9 cellular contexts compared by ENCODE assay signal in the genomic region with DNA sequence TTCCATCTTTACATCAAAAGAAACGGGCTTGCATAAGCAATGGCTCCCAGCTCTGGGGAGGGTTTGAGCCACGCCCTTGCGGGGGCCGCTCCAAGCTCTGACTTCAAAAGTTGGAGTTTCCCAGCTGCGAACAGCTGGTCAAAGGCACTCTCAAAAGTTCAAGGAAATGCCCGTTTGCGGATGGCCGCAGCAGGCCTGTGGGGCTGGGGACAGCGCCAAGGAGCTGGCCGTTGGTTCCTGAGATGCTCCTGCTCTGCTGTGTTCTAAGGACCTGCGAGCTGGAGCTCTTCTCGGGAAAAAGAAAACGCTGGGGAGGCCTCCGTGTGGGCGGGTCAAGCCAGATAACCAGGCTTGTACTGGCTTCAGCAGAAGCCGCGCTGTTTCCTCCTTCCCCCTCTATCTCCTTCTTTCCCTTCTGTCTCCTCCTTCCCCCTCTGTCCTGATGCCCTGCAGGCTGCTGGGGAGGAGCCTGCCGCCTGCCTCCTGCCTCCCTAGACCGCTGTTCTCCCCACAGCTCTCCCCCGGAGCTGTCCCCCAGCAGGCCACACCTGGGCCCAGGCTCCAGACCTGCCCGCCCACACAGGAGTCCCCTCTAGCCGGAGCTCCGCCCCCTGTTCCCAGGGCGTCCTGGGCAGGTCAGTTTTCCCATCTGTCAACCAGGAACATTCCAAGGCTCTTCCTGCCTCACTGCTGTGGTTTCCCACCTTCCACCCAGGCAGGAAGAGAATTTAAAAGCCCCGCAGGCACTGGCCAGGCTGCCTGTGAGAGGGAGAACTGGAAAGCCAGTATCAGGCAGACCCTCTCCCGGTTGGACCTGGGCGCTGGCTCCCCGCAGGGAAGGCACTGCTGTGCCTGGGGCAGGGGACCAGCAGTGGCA. TPM values are rescaled to one million over a fixed set of nuclear protein-coding genes. Genes with fewer than 3 reads are reported as not detected.
DNase-seq lines count a peak whose midpoint lies in the region; ATAC-seq and TF ChIP-seq lines count a peak whose summit lies in the region.
"Had no signal": no experiment of that assay in that cellular context is flagged by ENCODE, and none has a peak within 500 bp of the region (broad histone marks: within the 10 kb centered on the region; RNA-seq: fewer than 3 reads in every experiment).

No MANE protein-coding gene starts in this region.

- H3K79me2 ChIP-seq in ACC112 (ENCODE audit: control insufficient read depth, insufficient read depth, low read length, unreplicated experiment), result no peaks in the 10 kb centered on the region

- H3K36me3 ChIP-seq in ACC112 (ENCODE audit: insufficient read depth, low read length) (peaks cover 17% of the 10 kb centered on the region), rectal smooth muscle tissue (ENCODE audit: control insufficient read depth, insufficient read depth, low read length) (peaks cover 5% of the 10 kb centered on the region)

- H3K9ac ChIP-seq in rectal smooth muscle tissue (ENCODE audit: low read length), result no peak overlapping the region

- CTCF ChIA-PET in WTC11 (lab: Charles Lee), result interaction anchor here (0.6 to 6.2 kb wide), 22 partner anchors 10 to 378 kb away, joined by 3 to 112 read pairs (median 6); no protein-coding TSS in a partner anchor

- peak overlapping the region; percentile 85 for H3K4me3 Mint-ChIP-seq in WTC11
- H3K4me3 Mint-ChIP-seq: activated naive CD4-positive, alpha-beta T cell treated with anti-CD3 and anti-CD28 coated beads, Interleukin-2, amount 50 U/mL, for 24 hours had no signal

- H3K27ac ChIP-seq in ACC112 (ENCODE audit: low read depth, low read length), result peak overlapping the region; percentile 40; the same call in 1 of the 2 replicates
- peak overlapping the region; percentile 38 for H3K27ac ChIP-seq in rectal smooth muscle tissue (ENCODE audit: low read depth, low read length)

- H3K27me3 ChIP-seq in ACC112 (ENCODE audit: insufficient read depth, low read length), result no peaks in the 10 kb centered on the region
- no peaks in the 10 kb centered on the region for H3K27me3 ChIP-seq in rectal smooth muscle tissue (ENCODE audit: control insufficient read depth, insufficient read depth, low read length)

- ATAC-seq in HG02642 (IDR thresholded peaks at IDR 0.05; ENCODE audit: poor library complexity, unreplicated experiment) (peak; percentile 51), WTC11 (peak; percentile 94)

- peaks cover 18% of the 10 kb centered on the region for H3K36me3 Mint-ChIP-seq in WTC11

- DNase-seq in WTC11 (ENCODE audit: low spot score), result peak; percentile 92
- peak; percentile 49 for DNase-seq in glomerular visceral epithelial cell (ENCODE audit: extremely low spot score)
- DNase-seq in medulla oblongata (ENCODE audit: extremely low spot score), result no peak
- no peak for DNase-seq in KG1 (lab: John Stamatoyannopoulos, UW)
- DNase-seq in NCI-H748 (lab: John Stamatoyannopoulos, UW; ENCODE audit: unreplicated experiment), result no peak

- no peaks in the 10 kb centered on the region for H3K27me3 Mint-ChIP-seq in WTC11 (ENCODE audit: low read depth)
- H3K27me3 Mint-ChIP-seq: activated naive CD4-positive, alpha-beta T cell treated with anti-CD3 and anti-CD28 coated beads, Interleukin-2, amount 50 U/mL, for 24 hours had no signal

- H2AFZ ChIP-seq in ACC112 (ENCODE audit: low read length, unreplicated experiment), result peak overlapping the region; percentile 28

- peak overlapping the region; percentile 60 for H3K4me3 ChIP-seq in ACC112 (ENCODE audit: low read depth, low read length)
- H3K4me3 ChIP-seq in rectal smooth muscle tissue (ENCODE audit: low read length), result peak overlapping the region; percentile 17

- POLR2A ChIA-PET in WTC11 (lab: Charles Lee), result interaction anchor here (1.0 to 2.0 kb wide), 6 partner anchors 9 to 582 kb away, joined by 4 to 5 read pairs (median 5); partner anchors contain the start of gene KLF11

- H3K4me1 ChIP-seq in ACC112 (ENCODE audit: control insufficient read depth, insufficient read depth, low read length, unreplicated experiment) (peaks cover 7% of the 10 kb centered on the region), rectal smooth muscle tissue (ENCODE audit: control insufficient read depth, insufficient read depth, low read length) (peaks cover 3% of the 10 kb centered on the region)

- no peak for TF ChIP-seq CTCF in WTC11 (IDR thresholded peaks at IDR 0.05)

- peaks cover 28% of the 10 kb centered on the region for H3K4me1 Mint-ChIP-seq in WTC11

- H3K27ac Mint-ChIP-seq in WTC11, result peak overlapping the region; percentile 98
- H3K27ac Mint-ChIP-seq: activated naive CD4-positive, alpha-beta T cell treated with anti-CD3 and anti-CD28 coated beads, Interleukin-2, amount 50 U/mL, for 24 hours had no signal

- no peaks in the 10 kb centered on the region for H3K9me3 Mint-ChIP-seq in WTC11
- H3K9me3 Mint-ChIP-seq: activated naive CD4-positive, alpha-beta T cell treated with anti-CD3 and anti-CD28 coated beads, Interleukin-2, amount 50 U/mL, for 24 hours had no signal

TF ChIP-seq in WTC11, 78 proteins besides CTCF, POLR2A, EP300 and RAD21:
- TF ChIP-seq ZNF121 (CRISPR knock-in tag; IDR thresholded peaks at IDR 0.05), result peak; percentile 71
- TF ChIP-seq, protein P1, sequence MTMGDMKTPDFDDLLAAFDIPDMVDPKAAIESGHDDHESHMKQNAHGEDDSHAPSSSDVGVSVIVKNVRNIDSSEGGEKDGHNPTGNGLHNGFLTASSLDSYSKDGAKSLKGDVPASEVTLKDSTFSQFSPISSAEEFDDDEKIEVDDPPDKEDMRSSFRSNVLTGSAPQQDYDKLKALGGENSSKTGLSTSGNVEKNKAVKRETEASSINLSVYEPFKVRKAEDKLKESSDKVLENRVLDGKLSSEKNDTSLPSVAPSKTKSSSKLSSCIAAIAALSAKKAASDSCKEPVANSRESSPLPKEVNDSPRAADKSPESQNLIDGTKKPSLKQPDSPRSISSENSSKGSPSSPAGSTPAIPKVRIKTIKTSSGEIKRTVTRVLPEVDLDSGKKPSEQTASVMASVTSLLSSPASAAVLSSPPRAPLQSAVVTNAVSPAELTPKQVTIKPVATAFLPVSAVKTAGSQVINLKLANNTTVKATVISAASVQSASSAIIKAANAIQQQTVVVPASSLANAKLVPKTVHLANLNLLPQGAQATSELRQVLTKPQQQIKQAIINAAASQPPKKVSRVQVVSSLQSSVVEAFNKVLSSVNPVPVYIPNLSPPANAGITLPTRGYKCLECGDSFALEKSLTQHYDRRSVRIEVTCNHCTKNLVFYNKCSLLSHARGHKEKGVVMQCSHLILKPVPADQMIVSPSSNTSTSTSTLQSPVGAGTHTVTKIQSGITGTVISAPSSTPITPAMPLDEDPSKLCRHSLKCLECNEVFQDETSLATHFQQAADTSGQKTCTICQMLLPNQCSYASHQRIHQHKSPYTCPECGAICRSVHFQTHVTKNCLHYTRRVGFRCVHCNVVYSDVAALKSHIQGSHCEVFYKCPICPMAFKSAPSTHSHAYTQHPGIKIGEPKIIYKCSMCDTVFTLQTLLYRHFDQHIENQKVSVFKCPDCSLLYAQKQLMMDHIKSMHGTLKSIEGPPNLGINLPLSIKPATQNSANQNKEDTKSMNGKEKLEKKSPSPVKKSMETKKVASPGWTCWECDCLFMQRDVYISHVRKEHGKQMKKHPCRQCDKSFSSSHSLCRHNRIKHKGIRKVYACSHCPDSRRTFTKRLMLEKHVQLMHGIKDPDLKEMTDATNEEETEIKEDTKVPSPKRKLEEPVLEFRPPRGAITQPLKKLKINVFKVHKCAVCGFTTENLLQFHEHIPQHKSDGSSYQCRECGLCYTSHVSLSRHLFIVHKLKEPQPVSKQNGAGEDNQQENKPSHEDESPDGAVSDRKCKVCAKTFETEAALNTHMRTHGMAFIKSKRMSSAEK (CRISPR knock-in tag; IDR thresholded peaks at IDR 0.05; ENCODE audit: borderline replicate concordance), result no peak
- TF ChIP-seq TCF7 (CRISPR knock-in tag; IDR thresholded peaks at IDR 0.05; ENCODE audit: low read depth), result no peak
- TF ChIP-seq, protein P2, sequence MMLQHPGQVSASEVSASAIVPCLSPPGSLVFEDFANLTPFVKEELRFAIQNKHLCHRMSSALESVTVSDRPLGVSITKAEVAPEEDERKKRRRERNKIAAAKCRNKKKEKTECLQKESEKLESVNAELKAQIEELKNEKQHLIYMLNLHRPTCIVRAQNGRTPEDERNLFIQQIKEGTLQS (CRISPR knock-in tag; conservative IDR thresholded peaks at IDR 0.05), result no peak
- TF ChIP-seq FOXP4 (CRISPR knock-in tag; IDR thresholded peaks at IDR 0.05), result peak; percentile 42; the same call in 1 of the 2 replicates
- TF ChIP-seq RELA (CRISPR knock-in tag; IDR thresholded peaks at IDR 0.05; ENCODE audit: borderline replicate concordance), result no peak
- peak; percentile 92 for TF ChIP-seq ZNF423 (CRISPR knock-in tag; IDR thresholded peaks at IDR 0.05)
- TF ChIP-seq ZMAT4 (CRISPR knock-in tag; IDR thresholded peaks at IDR 0.05), result no peak
- peak; percentile 52; the same call in 1 of the 2 replicates for TF ChIP-seq SP1 (CRISPR knock-in tag; conservative IDR thresholded peaks at IDR 0.05)
- peak; percentile 56; the same call in 1 of the 2 replicates for TF ChIP-seq MYBL2 (CRISPR knock-in tag; IDR thresholded peaks at IDR 0.05)
- no peak for TF ChIP-seq NFE2L1 (CRISPR knock-in tag; IDR thresholded peaks at IDR 0.05)

RNA-seq across cellular contexts. Expression of gene KLF11, which starts 14.1 kb away (rescaled TPM):
- 8.8 to 14.4 TPM (median 13.7 TPM) in 3 replicates for total RNA-seq in WTC11 (2021)

RNA-seq across cellular contexts. Expression of gene CYS1, which starts 22.7 kb away (rescaled TPM):
- 0.85 to 1.2 TPM (median 1.1 TPM) in 3 replicates for total RNA-seq in WTC11 (2021)

Comparison
In these comparisons a context has a peak if more than half of its experiments do, and no peak if none do; other contexts are left out.
1. DNase-seq: peak in WTC11 (single experiment) and glomerular visceral epithelial cell (single experiment); none in medulla oblongata (single experiment), KG1 (single experiment) and NCI-H748 (single experiment).